In the genomic region with DNA sequence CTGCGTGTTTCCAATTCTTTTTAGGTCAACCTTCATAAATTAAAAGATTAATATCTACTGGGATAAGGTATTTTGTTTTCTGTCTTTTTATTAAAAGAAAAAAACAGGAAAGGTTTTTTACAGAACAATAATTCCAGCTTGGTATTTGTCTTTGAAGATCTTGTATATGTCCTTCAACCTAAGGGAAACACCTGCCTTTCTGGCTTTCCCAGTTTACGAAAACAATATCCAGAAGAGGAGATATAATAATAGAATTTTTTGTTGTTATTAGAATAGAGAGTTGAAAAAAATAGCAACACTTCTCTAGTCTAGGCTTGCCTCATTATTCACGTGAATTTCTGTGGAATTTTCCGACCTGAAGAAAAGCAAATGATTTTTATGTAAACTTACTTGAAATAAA, we compare ENCODE assay signal across 8 cellular contexts. TPM values are rescaled to one million over a fixed set of nuclear protein-coding genes. Genes with fewer than 3 reads are reported as not detected.
"Had no signal": no experiment of that assay in that cellular context is flagged by ENCODE, and none has a peak within 500 bp of the region (broad histone marks: within the 10 kb centered on the region; RNA-seq: fewer than 3 reads in every experiment).

No MANE protein-coding gene starts in this region.

- H3K4me1 Mint-ChIP-seq: IgD-negative memory B cell had no signal

- H3K36me3 Mint-ChIP-seq: IgD-negative memory B cell had no signal

- DNase-seq: IMR-90, KBM-7, KG1 had no signal

- ATAC-seq: HepG2, K562 had no signal

- H3K27me3 Mint-ChIP-seq: IgD-negative memory B cell had no signal

- H3K4me3 Mint-ChIP-seq: IgD-negative memory B cell had no signal

- H3K9me3 Mint-ChIP-seq: IgD-negative memory B cell had no signal

- H3K4me3 ChIP-seq: K562 had no signal

- FAIRE-seq: HepG2, HTR-8/SVneo, K562 had no signal

- H3K27ac Mint-ChIP-seq: IgD-negative memory B cell had no signal

- H3K27ac ChIP-seq: HL-60 had no signal

RNA-seq across cellular contexts. Expression of gene CCN2, which starts 37.9 kb away (rescaled TPM):
- polyA plus RNA-seq: IgD-negative memory B cell, K562 had no signal
